ENCODE assay signal across 1 cellular context in the genomic region with DNA sequence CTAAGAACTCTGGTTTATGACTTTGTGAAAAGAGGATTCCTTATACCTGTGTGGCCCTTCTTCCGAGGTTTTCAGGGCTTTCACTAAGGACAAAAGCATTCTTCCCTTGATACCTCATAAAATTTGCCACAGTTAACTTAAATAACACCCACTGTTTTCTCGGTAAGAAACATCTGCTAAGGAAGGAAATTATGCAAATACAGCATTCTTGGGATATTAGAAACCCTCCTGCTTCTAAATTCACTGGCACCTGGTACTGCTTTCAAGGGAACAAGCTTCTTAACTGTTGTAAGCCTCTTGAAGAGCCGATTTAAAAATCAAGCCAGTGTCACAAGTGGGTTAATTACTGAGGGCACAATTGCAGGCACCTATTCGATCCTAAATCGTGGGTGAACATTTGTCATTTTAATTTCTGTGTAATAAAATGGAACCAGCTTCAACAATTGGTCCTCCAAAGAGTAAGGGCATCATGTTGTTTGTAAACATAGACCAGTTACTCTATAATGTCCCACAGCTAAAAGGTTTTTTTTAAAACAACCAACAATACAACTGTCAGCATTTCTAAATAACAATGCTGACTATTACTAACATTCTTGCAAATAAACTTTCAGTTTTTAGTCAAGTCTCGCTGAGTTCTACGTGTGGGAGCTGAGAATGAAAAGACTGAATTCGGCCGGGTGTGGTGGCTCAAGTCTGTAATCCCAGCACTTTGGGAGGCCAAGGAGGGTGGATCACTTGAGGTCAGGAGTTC.
TF ChIP-seq lines count a peak whose summit lies in the region.

No MANE protein-coding gene starts in this region.

TF ChIP-seq in HepG2, 621 proteins besides CTCF, POLR2A, EP300 and RAD21:
- TF ChIP-seq ZNF138 (CRISPR knock-in tag; IDR thresholded peaks at IDR 0.05; ENCODE audit: low read depth) (no peak), ZFP36L2 (CRISPR knock-in tag; IDR thresholded peaks at IDR 0.05) (no peak), SSRP1 (CRISPR knock-in tag; IDR thresholded peaks at IDR 0.05) (no peak), MAFF (IDR thresholded peaks at IDR 0.05; ENCODE audit: low read depth, low read length) (peak; percentile 29; the same call in 1 of the 2 replicates), ZNF607 (CRISPR knock-in tag; IDR thresholded peaks at IDR 0.05; ENCODE audit: borderline replicate concordance) (no peak), ZNF564 (CRISPR knock-in tag; IDR thresholded peaks at IDR 0.05) (no peak), MAFK (conservative IDR thresholded peaks at IDR 0.05 in 1 of 2, IDR thresholded peaks at IDR 0.05 in 1 of 2; ENCODE audit: low read length in 2 of 2) (peak in 1 of 2 experiments; percentile 59; a peak in 2 of 4 replicates), RFXAP (CRISPR knock-in tag; IDR thresholded peaks at IDR 0.05; ENCODE audit: borderline replicate concordance) (no peak), SYNCRIP (IDR thresholded peaks at IDR 0.05; ENCODE audit: insufficient read depth, low read depth, low read length) (no peak), ADNP (CRISPR knock-in tag; IDR thresholded peaks at IDR 0.05) (no peak), ZNF33B (CRISPR knock-in tag; IDR thresholded peaks at IDR 0.05) (no peak)
- TF ChIP-seq, protein P1, sequence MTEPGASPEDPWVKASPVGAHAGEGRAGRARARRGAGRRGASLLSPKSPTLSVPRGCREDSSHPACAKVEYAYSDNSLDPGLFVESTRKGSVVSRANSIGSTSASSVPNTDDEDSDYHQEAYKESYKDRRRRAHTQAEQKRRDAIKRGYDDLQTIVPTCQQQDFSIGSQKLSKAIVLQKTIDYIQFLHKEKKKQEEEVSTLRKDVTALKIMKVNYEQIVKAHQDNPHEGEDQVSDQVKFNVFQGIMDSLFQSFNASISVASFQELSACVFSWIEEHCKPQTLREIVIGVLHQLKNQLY (CRISPR knock-in tag; IDR thresholded peaks at IDR 0.05) = no peak
- TF ChIP-seq, protein P2, sequence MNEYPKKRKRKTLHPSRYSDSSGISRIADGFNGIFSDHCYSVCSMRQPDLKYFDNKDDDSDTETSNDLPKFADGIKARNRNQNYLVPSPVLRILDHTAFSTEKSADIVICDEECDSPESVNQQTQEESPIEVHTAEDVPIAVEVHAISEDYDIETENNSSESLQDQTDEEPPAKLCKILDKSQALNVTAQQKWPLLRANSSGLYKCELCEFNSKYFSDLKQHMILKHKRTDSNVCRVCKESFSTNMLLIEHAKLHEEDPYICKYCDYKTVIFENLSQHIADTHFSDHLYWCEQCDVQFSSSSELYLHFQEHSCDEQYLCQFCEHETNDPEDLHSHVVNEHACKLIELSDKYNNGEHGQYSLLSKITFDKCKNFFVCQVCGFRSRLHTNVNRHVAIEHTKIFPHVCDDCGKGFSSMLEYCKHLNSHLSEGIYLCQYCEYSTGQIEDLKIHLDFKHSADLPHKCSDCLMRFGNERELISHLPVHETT (CRISPR knock-in tag; conservative IDR thresholded peaks at IDR 0.05) = no peak
- TF ChIP-seq, protein P3, sequence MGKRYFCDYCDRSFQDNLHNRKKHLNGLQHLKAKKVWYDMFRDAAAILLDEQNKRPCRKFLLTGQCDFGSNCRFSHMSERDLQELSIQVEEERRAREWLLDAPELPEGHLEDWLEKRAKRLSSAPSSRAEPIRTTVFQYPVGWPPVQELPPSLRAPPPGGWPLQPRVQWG (CRISPR knock-in tag; IDR thresholded peaks at IDR 0.05; ENCODE audit: borderline replicate concordance, low read depth) = no peak
- TF ChIP-seq, protein P4, sequence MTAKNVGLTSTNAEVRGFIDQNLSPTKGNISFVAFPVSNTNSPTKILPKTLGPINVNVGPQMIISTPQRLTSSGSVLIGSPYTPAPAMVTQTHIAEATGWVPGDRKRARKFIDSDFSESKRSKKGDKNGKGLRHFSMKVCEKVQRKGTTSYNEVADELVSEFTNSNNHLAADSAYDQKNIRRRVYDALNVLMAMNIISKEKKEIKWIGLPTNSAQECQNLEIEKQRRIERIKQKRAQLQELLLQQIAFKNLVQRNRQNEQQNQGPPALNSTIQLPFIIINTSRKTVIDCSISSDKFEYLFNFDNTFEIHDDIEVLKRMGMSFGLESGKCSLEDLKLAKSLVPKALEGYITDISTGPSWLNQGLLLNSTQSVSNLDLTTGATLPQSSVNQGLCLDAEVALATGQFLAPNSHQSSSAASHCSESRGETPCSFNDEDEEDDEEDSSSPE (CRISPR knock-in tag; IDR thresholded peaks at IDR 0.05) = no peak
TF ChIP-seq in HepG2: peak in this region for 2.
